Comparison of ENCODE assay signal across 10 cellular contexts in the genomic region with DNA sequence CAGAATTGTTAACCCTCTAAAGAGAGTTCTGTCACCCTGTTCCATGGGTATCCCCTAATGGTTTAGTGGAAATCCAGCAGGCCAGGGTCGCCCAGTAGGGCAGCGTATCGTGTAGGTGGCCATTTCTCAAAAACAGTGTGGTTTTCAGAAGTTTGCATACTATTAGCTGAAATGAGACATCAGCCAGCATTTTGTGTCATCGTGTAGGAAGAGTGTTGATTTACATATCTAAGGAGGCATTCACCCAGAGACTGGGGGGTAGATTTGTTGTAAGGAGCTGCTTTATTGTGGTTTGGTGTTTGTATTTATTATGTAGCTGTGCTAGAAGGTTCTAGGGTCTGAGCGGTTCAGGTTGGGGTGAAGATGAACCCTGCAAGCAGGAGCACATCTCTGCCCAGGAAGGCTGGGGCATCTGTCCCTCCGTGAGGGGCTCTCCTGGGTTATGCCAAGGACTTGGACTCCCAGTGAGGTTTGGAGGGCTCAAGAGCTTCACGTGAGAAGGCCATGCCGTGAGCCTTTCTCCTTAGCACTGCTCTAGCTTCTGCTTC.
DNase-seq lines count a peak whose midpoint lies in the region; ATAC-seq and TF ChIP-seq lines count a peak whose summit lies in the region.
"Had no signal": no experiment of that assay in that cellular context is flagged by ENCODE, and none has a peak within 500 bp of the region (broad histone marks: within the 10 kb centered on the region; RNA-seq: fewer than 3 reads in every experiment).

No MANE protein-coding gene starts in this region.

- H3K9me3 ChIP-seq in Karpas-422 (ENCODE audit: low read length): no peaks in the 10 kb centered on the region
- H3K9me3 ChIP-seq: transverse colon had no signal

- no peaks in the 10 kb centered on the region for H3K27me3 Mint-ChIP-seq in activated naive CD8-positive, alpha-beta T cell treated with anti-CD3 and anti-CD28 coated beads, Interleukin-2, amount 50 U/mL, for 24 hours
- H3K27me3 Mint-ChIP-seq: CD4-positive, CD25-positive, alpha-beta regulatory T cell had no signal

- peaks cover 29% of the 10 kb centered on the region for H3K4me1 Mint-ChIP-seq in activated naive CD8-positive, alpha-beta T cell treated with anti-CD3 and anti-CD28 coated beads, Interleukin-2, amount 50 U/mL, for 24 hours

- ATAC-seq in GM19035 (IDR thresholded peaks at IDR 0.05; ENCODE audit: unreplicated experiment): peak; percentile 78
- peak; percentile 87 for ATAC-seq in HG02885 (IDR thresholded peaks at IDR 0.05; ENCODE audit: poor library complexity, unreplicated experiment)
- ATAC-seq in activated naive CD8-positive, alpha-beta T cell treated with anti-CD3 and anti-CD28 coated beads, Interleukin-2, amount 50 U/mL, for 24 hours: peak; percentile 90

- H3K9me2 ChIP-seq in Karpas-422 (replicated peaks; ENCODE audit: insufficient read depth, low read length): no peaks in the 10 kb centered on the region

- H3K4me2 ChIP-seq in Karpas-422 (ENCODE audit: low read depth, low read length, poor library complexity, severe bottlenecking): no peak overlapping the region

- no peak for TF ChIP-seq CTCF in GM12865 (IDR thresholded peaks at IDR 0.05; ENCODE audit: insufficient read depth, low read depth, low read length, missing control alignments)

- H3K27ac ChIP-seq in Karpas-422 (ENCODE audit: low read length): no peak overlapping the region
- H3K27ac ChIP-seq: transverse colon had no signal

- no peaks in the 10 kb centered on the region for H3K9me3 Mint-ChIP-seq in activated naive CD8-positive, alpha-beta T cell treated with anti-CD3 and anti-CD28 coated beads, Interleukin-2, amount 50 U/mL, for 24 hours

- peak overlapping the region; percentile 76 for H3K27ac Mint-ChIP-seq in activated naive CD8-positive, alpha-beta T cell treated with anti-CD3 and anti-CD28 coated beads, Interleukin-2, amount 50 U/mL, for 24 hours

- H3K4me1 ChIP-seq in Karpas-422 (ENCODE audit: low read length): no peaks in the 10 kb centered on the region
- H3K4me1 ChIP-seq: transverse colon had no signal

- no peak overlapping the region for H3K4me3 Mint-ChIP-seq in activated naive CD8-positive, alpha-beta T cell treated with anti-CD3 and anti-CD28 coated beads, Interleukin-2, amount 50 U/mL, for 24 hours
- H3K4me3 Mint-ChIP-seq: CD4-positive, CD25-positive, alpha-beta regulatory T cell had no signal

- H3K79me2 ChIP-seq in Karpas-422 (ENCODE audit: low read length): no peaks in the 10 kb centered on the region

- H4K20me1 ChIP-seq in Karpas-422 (ENCODE audit: insufficient read depth, low read depth, low read length): no peaks in the 10 kb centered on the region

- no peak overlapping the region for H2AFZ ChIP-seq in Karpas-422 (ENCODE audit: low read length)

- in situ Hi-C loops in G401 (cut with HindIII; ENCODE audit: low sequenced_read_pairs): no loop called here

- TF ChIP-seq POLR2A in erythroblast (IDR thresholded peaks at IDR 0.05; ENCODE audit: low read length): no peak

- no peak overlapping the region for H3K9ac ChIP-seq in Karpas-422 (ENCODE audit: low read length)

- H3K36me3 Mint-ChIP-seq in activated naive CD8-positive, alpha-beta T cell treated with anti-CD3 and anti-CD28 coated beads, Interleukin-2, amount 50 U/mL, for 24 hours (ENCODE audit: low read depth): peaks cover 56% of the 10 kb centered on the region

- no peak overlapping the region for H3K4me3 ChIP-seq in GM12865 (ENCODE audit: low read depth, low read length)
- no peak overlapping the region for H3K4me3 ChIP-seq in Karpas-422 (ENCODE audit: low read length)
- H3K4me3 ChIP-seq: transverse colon had no signal

- H3K27me3 ChIP-seq in Karpas-422 (ENCODE audit: low read length): no peaks in the 10 kb centered on the region
- H3K27me3 ChIP-seq: transverse colon had no signal

- DNase-seq in GM12865 (ENCODE audit: low read depth) (peak; percentile 64), NCI-H187 treated with DMSO at 0.1 percent for 48 hours (lab: John Stamatoyannopoulos, UW) (no peak), Karpas-422 (no peak), erythroblast (lab: John Stamatoyannopoulos, UW) (no peak), G401 (ENCODE audit: low spot score) (no peak)
- no peak for DNase-seq in activated naive CD8-positive, alpha-beta T cell treated with anti-CD3 and anti-CD28 coated beads, Interleukin-2, amount 50 U/mL, for 24 hours
- DNase-seq: CD4-positive, CD25-positive, alpha-beta regulatory T cell; transverse colon had no signal

- H3K36me3 ChIP-seq in Karpas-422 (ENCODE audit: insufficient read depth, low read length): no peaks in the 10 kb centered on the region
- H3K36me3 ChIP-seq: transverse colon had no signal
